15 cellular contexts compared by ENCODE assay signal in genomic region chr1:109243221-109243620, GRCh38.
"Had no signal": no experiment of that assay in that cellular context is flagged by ENCODE, and none has a peak within 500 bp of the region (broad histone marks: within the 10 kb centered on the region; RNA-seq: fewer than 3 reads in every experiment).

No MANE protein-coding gene starts in this region.

- H3K27ac ChIP-seq: adrenal gland, lower lobe of right lung, right atrium auricular region, tibial nerve, VCaP had no signal

- H3K4me3 Mint-ChIP-seq: natural killer cell had no signal

- H3K36me3 Mint-ChIP-seq: activated naive CD4-positive, alpha-beta T cell treated with anti-CD3 and anti-CD28 coated beads, Interleukin-2, amount 50 U/mL, for 72 hours; natural killer cell had no signal

- H3K27ac Mint-ChIP-seq: natural killer cell had no signal

- DNase-seq: activated CD4-positive, alpha-beta T cell treated with anti-CD3 and anti-CD28 coated beads for 1 hour; activated gamma-delta T cell; dermis blood vessel endothelial cell; effector memory CD4-positive, alpha-beta T cell; esophagus squamous epithelium; left cardiac atrium; lower lobe of right lung; natural killer cell; stimulated activated naive CD8-positive, alpha-beta T cell treated with anti-CD3 and anti-CD28 coated beads, Interleukin-15, Interleukin-2, amounts not matched to agents 100 U/mL and 50 U/mL, for 24 hours; uterus had no signal

- H3K9me3 Mint-ChIP-seq: activated naive CD4-positive, alpha-beta T cell treated with anti-CD3 and anti-CD28 coated beads, Interleukin-2, amount 50 U/mL, for 72 hours; natural killer cell had no signal

- ATAC-seq: activated naive CD4-positive, alpha-beta T cell treated with anti-CD3 and anti-CD28 coated beads, Interleukin-2, amount 50 U/mL, for 72 hours; natural killer cell; stimulated activated naive CD8-positive, alpha-beta T cell treated with anti-CD3 and anti-CD28 coated beads, Interleukin-15, Interleukin-2, amounts not matched to agents 100 U/mL and 50 U/mL, for 24 hours had no signal
